9 cellular contexts compared by ENCODE assay signal in the genomic region with DNA sequence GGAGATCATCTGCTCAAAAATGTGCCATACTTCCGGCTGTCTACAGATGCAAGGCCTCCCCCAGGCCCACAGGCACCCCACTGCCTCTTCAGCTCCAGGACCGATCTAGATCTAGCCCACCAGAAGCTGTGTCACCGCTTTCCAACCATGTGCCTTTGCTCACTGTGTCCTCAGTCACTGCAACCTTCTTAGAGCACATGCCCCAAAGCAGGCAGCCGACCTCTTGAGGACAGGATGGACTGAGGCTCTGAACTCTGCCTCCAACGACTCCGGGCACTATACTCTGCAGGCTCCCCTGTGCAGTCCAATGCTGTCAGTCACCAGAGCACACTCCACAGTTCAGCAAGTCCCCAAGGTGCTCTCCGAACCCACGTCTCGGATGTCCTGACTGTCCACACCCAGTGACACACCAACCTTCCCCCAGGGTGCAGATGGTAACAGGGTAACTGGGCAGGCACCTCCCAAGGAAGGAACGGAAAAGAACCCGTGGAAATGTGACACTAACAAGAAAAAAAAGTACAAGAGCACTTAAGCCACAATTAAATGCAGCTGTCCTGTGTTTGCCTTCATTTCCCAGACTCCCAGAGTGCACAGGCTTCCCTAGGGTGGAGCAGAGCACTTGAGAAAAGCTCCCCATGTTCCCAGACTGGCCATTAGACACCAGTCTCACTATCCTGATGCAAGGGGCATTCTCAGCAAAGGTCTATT. TPM values are rescaled to one million over a fixed set of nuclear protein-coding genes. Genes with fewer than 3 reads are reported as not detected.
DNase-seq lines count a peak whose midpoint lies in the region; ATAC-seq and TF ChIP-seq lines count a peak whose summit lies in the region.
"Had no signal": no experiment of that assay in that cellular context is flagged by ENCODE, and none has a peak within 500 bp of the region (broad histone marks: within the 10 kb centered on the region; RNA-seq: fewer than 3 reads in every experiment).

No MANE protein-coding gene starts in this region.

- H3K9me3 Mint-ChIP-seq in endothelial cell (ENCODE audit: unreplicated experiment) (no peaks in the 10 kb centered on the region), progenitor cell of endocrine pancreas (ENCODE audit: low read depth) (peaks cover 3% of the 10 kb centered on the region)

- H3K4me1 ChIP-seq in RWPE2 (ENCODE audit: insufficient read depth, poor library complexity, severe bottlenecking), result peaks cover 54% of the 10 kb centered on the region

- H3K4me3 ChIP-seq in RWPE2 (ENCODE audit: severe bottlenecking), result no peak overlapping the region

- H3K4me3 Mint-ChIP-seq in endothelial cell (ENCODE audit: unreplicated experiment) (peak overlapping the region; percentile 33), progenitor cell of endocrine pancreas (ENCODE audit: low read depth) (no peak overlapping the region)

- peak overlapping the region; percentile 92 for H3K27ac ChIP-seq in RWPE2 (ENCODE audit: poor library complexity, severe bottlenecking)
- H3K27ac ChIP-seq: thoracic aorta had no signal

- no peaks in the 10 kb centered on the region for H3K9me3 ChIP-seq in RWPE2 (ENCODE audit: severe bottlenecking)
- H3K9me3 ChIP-seq: thoracic aorta had no signal

- peak; percentile 27 for DNase-seq in stimulated activated CD4-positive, alpha-beta T cell treated with anti-CD3 and anti-CD28 coated beads, Interleukin-4, amount 100 ng/mL, for 24 hours
- no peak for DNase-seq in stimulated activated CD4-positive, alpha-beta T cell treated with anti-CD3 and anti-CD28 coated beads, Interleukin-2, amount 100 ng/mL, for 48 hours
- DNase-seq in RWPE2 (ENCODE audit: low spot score), result no peak
- DNase-seq in endothelial cell (ENCODE audit: low spot score), result no peak
- DNase-seq in progenitor cell of endocrine pancreas (ENCODE audit: low spot score, unreplicated experiment), result no peak

- H3K27me3 ChIP-seq in RWPE2 (ENCODE audit: insufficient read depth, poor library complexity, severe bottlenecking), result no peaks in the 10 kb centered on the region

- H3K36me3 Mint-ChIP-seq in endothelial cell (ENCODE audit: low read depth, unreplicated experiment) (peaks cover 5% of the 10 kb centered on the region), progenitor cell of endocrine pancreas (ENCODE audit: insufficient read depth) (peaks cover 8% of the 10 kb centered on the region)

- H3K27me3 Mint-ChIP-seq in endothelial cell (ENCODE audit: unreplicated experiment) (peaks cover 8% of the 10 kb centered on the region), progenitor cell of endocrine pancreas (no peaks in the 10 kb centered on the region)

- H3K4me1 Mint-ChIP-seq in endothelial cell (ENCODE audit: unreplicated experiment), result peaks cover 63% of the 10 kb centered on the region
- H3K4me1 Mint-ChIP-seq in progenitor cell of endocrine pancreas (ENCODE audit: low read depth), result peaks cover 47% of the 10 kb centered on the region

- ATAC-seq in RWPE2 (ENCODE audit: low read depth) (peak; percentile 8), HG02840 (IDR thresholded peaks at IDR 0.05; ENCODE audit: low FRiP score, unreplicated experiment) (no peak), GM21423 (IDR thresholded peaks at IDR 0.05; ENCODE audit: unreplicated experiment) (no peak), GM18870 (IDR thresholded peaks at IDR 0.05; ENCODE audit: unreplicated experiment) (no peak)

- no peak overlapping the region for H3K27ac Mint-ChIP-seq in endothelial cell (ENCODE audit: unreplicated experiment)
- H3K27ac Mint-ChIP-seq in progenitor cell of endocrine pancreas, result peak overlapping the region; percentile 84

- peaks cover 11% of the 10 kb centered on the region for H3K36me3 ChIP-seq in RWPE2 (ENCODE audit: low read depth)
- H3K36me3 ChIP-seq: thoracic aorta had no signal

- TF ChIP-seq CTCF in RWPE2 (IDR thresholded peaks at IDR 0.05; ENCODE audit: poor library complexity, severe bottlenecking) (no peak), endothelial cell (IDR thresholded peaks at IDR 0.05; ENCODE audit: unreplicated experiment) (no peak), progenitor cell of endocrine pancreas (IDR thresholded peaks at IDR 0.05; ENCODE audit: unreplicated experiment) (no peak)

RNA-seq across cellular contexts. Expression of a gene that starts 4.8 kb away (rescaled TPM):
- 92.3 TPM for total RNA-seq in endothelial cell (ENCODE audit: unreplicated experiment)
- 105 and 113 TPM in 2 replicates for total RNA-seq in progenitor cell of endocrine pancreas
